ENCODE assay signal across 1 cellular context in the genomic region with DNA sequence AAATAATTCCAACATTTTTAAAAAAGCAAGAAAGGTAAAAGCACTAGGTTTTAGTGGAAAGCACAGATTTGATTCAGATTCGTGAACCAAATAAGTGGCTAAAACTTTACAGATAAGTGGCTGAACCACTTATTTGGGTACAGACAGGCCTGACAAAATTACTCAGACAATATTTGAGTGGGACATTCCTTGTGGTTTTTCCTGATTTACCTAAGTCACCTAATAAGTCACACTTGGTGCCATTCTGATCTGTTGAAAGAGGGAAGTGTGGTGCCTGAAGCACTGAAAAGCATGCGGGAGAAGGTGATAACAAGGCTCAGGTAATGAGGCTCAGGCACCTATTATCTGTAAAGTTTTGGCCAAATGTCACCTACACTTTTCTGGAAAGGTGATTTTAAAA.
TF ChIP-seq lines count a peak whose summit lies in the region.

No MANE protein-coding gene starts in this region.

TF ChIP-seq in K562, 482 proteins besides CTCF, POLR2A, EP300 and RAD21 (continued from another document):
- TF ChIP-seq SP2 (IDR thresholded peaks at IDR 0.05; ENCODE audit: extremely low read depth, low read depth, low read length, poor library complexity, severe bottlenecking), result no peak
- TF ChIP-seq ZNF707 (CRISPR knock-in tag; conservative IDR thresholded peaks at IDR 0.05), result no peak
- peak; percentile 61; the same call in 1 of the 2 replicates for TF ChIP-seq JUND (IDR thresholded peaks at IDR 0.05; ENCODE audit: borderline replicate concordance, low read depth, low read length)
- TF ChIP-seq JUND (tag; IDR thresholded peaks at IDR 0.05; ENCODE audit: borderline replicate concordance, low read depth, low read length), result peak; percentile 55; the same call in 1 of the 3 replicates
- no peak for TF ChIP-seq SMAD3 (CRISPR knock-in tag; conservative IDR thresholded peaks at IDR 0.05)
- no peak for TF ChIP-seq KDM4B (IDR thresholded peaks at IDR 0.05; ENCODE audit: borderline replicate concordance in 2 of 2, low read depth in 1 of 2)
- no peak for TF ChIP-seq PHF20 (IDR thresholded peaks at IDR 0.05; ENCODE audit: partially characterized antibody)
- peak; percentile 69; the same call in 1 of the 2 replicates for TF ChIP-seq SPI1 (IDR thresholded peaks at IDR 0.05; ENCODE audit: borderline replicate concordance, low read depth, low read length)
- TF ChIP-seq, protein P1, sequence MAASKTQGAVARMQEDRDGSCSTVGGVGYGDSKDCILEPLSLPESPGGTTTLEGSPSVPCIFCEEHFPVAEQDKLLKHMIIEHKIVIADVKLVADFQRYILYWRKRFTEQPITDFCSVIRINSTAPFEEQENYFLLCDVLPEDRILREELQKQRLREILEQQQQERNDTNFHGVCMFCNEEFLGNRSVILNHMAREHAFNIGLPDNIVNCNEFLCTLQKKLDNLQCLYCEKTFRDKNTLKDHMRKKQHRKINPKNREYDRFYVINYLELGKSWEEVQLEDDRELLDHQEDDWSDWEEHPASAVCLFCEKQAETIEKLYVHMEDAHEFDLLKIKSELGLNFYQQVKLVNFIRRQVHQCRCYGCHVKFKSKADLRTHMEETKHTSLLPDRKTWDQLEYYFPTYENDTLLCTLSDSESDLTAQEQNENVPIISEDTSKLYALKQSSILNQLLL (CRISPR knock-in tag; IDR thresholded peaks at IDR 0.05; ENCODE audit: borderline replicate concordance), result no peak
- TF ChIP-seq TEAD4 (IDR thresholded peaks at IDR 0.05; ENCODE audit: low read length), result peak; percentile 36; the same call in 1 of the 2 replicates
- TF ChIP-seq TEAD4 (CRISPR knock-in tag; IDR thresholded peaks at IDR 0.05; ENCODE audit: borderline replicate concordance), result no peak
- TF ChIP-seq CTBP1 (IDR thresholded peaks at IDR 0.05; ENCODE audit: borderline replicate concordance), result peak; percentile 80
- TF ChIP-seq SMARCA4 (IDR thresholded peaks at IDR 0.05), result peak; percentile 44; the same call in 1 of the 2 replicates
- TF ChIP-seq, protein P2, sequence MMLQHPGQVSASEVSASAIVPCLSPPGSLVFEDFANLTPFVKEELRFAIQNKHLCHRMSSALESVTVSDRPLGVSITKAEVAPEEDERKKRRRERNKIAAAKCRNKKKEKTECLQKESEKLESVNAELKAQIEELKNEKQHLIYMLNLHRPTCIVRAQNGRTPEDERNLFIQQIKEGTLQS (IDR thresholded peaks at IDR 0.05), result peak; percentile 69; the same call in 1 of the 2 replicates
- TF ChIP-seq, protein P2 (CRISPR knock-in tag; conservative IDR thresholded peaks at IDR 0.05), result no peak
- peak; percentile 17; the same call in 1 of the 2 replicates for TF ChIP-seq L3MBTL2 (IDR thresholded peaks at IDR 0.05)
- peak; percentile 81; the same call in 1 of the 2 replicates for TF ChIP-seq SMARCE1 (IDR thresholded peaks at IDR 0.05)
- TF ChIP-seq, protein P3, sequence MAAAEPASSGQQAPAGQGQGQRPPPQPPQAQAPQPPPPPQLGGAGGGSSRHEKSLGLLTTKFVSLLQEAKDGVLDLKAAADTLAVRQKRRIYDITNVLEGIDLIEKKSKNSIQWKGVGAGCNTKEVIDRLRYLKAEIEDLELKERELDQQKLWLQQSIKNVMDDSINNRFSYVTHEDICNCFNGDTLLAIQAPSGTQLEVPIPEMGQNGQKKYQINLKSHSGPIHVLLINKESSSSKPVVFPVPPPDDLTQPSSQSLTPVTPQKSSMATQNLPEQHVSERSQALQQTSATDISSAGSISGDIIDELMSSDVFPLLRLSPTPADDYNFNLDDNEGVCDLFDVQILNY (CRISPR knock-in tag; IDR thresholded peaks at IDR 0.05), result no peak
- TF ChIP-seq IFI16 (CRISPR knock-in tag; IDR thresholded peaks at IDR 0.05), result no peak
- peak; percentile 32; the same call in 1 of the 2 replicates for TF ChIP-seq TCF3 (CRISPR knock-in tag; IDR thresholded peaks at IDR 0.05)
- TF ChIP-seq ZNF584 (CRISPR knock-in tag; IDR thresholded peaks at IDR 0.05; ENCODE audit: low read depth), result no peak
- no peak for TF ChIP-seq RBM25 (IDR thresholded peaks at IDR 0.05; ENCODE audit: low read depth, low read length, severe bottlenecking)
- TF ChIP-seq, protein P4, sequence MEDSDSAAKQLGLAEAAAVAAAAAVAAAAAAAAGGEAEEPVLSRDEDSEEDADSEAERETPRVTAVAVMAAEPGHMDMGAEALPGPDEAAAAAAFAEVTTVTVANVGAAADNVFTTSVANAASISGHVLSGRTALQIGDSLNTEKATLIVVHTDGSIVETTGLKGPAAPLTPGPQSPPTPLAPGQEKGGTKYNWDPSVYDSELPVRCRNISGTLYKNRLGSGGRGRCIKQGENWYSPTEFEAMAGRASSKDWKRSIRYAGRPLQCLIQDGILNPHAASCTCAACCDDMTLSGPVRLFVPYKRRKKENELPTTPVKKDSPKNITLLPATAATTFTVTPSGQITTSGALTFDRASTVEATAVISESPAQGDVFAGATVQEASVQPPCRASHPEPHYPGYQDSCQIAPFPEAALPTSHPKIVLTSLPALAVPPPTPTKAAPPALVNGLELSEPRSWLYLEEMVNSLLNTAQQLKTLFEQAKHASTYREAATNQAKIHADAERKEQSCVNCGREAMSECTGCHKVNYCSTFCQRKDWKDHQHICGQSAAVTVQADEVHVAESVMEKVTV (CRISPR knock-in tag; IDR thresholded peaks at IDR 0.05), result no peak
- no peak for TF ChIP-seq EGR1 (conservative IDR thresholded peaks at IDR 0.05)
- TF ChIP-seq ZEB2 (IDR thresholded peaks at IDR 0.05), result peak; percentile 93
- TF ChIP-seq ZBED1 (IDR thresholded peaks at IDR 0.05), result no peak
- peak; percentile 60 for TF ChIP-seq ARID1B (IDR thresholded peaks at IDR 0.05)
- peak; percentile 78 for TF ChIP-seq FOSL1 (tag; conservative IDR thresholded peaks at IDR 0.05)
- TF ChIP-seq, protein P5, sequence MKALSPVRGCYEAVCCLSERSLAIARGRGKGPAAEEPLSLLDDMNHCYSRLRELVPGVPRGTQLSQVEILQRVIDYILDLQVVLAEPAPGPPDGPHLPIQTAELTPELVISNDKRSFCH (CRISPR knock-in tag; IDR thresholded peaks at IDR 0.05), result no peak
- TF ChIP-seq, protein P5 (tag; IDR thresholded peaks at IDR 0.05), result no peak
- peak; percentile 26; the same call in 1 of the 2 replicates for TF ChIP-seq CBFA2T3 (IDR thresholded peaks at IDR 0.05)
- TF ChIP-seq CXXC5 (CRISPR knock-in tag; IDR thresholded peaks at IDR 0.05), result no peak
- peak; percentile 30; the same call in 1 of the 2 replicates for TF ChIP-seq ESRRA (IDR thresholded peaks at IDR 0.05; ENCODE audit: borderline replicate concordance, low read depth)
- no peak for TF ChIP-seq CBX5 (IDR thresholded peaks at IDR 0.05; ENCODE audit: borderline replicate concordance, low read depth)
- TF ChIP-seq, protein P6, sequence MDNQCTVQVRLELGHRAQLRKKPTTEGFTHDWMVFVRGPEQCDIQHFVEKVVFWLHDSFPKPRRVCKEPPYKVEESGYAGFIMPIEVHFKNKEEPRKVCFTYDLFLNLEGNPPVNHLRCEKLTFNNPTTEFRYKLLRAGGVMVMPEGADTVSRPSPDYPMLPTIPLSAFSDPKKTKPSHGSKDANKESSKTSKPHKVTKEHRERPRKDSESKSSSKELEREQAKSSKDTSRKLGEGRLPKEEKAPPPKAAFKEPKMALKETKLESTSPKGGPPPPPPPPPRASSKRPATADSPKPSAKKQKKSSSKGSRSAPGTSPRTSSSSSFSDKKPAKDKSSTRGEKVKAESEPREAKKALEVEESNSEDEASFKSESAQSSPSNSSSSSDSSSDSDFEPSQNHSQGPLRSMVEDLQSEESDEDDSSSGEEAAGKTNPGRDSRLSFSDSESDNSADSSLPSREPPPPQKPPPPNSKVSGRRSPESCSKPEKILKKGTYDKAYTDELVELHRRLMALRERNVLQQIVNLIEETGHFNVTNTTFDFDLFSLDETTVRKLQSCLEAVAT (IDR thresholded peaks at IDR 0.05), result peak in 1 of 2 experiments; percentile 39; a peak in 1 of 4 replicates
- no peak for TF ChIP-seq SREBF1 (IDR thresholded peaks at IDR 0.05; ENCODE audit: borderline replicate concordance, low read depth, low read length)
- TF ChIP-seq SOX6 (IDR thresholded peaks at IDR 0.05), result peak; percentile 75
- no peak for TF ChIP-seq MXI1 (IDR thresholded peaks at IDR 0.05; ENCODE audit: low read depth, low read length)
- 0 out of 2 replicates have a peak, but pooled peaks have one; percentile 13 for TF ChIP-seq NFE2 (IDR thresholded peaks at IDR 0.05; ENCODE audit: low read depth)
- TF ChIP-seq RNF2 (IDR thresholded peaks at IDR 0.05), result no peak
- no peak for TF ChIP-seq ZNF23 (CRISPR knock-in tag; IDR thresholded peaks at IDR 0.05)
- TF ChIP-seq, protein P7, sequence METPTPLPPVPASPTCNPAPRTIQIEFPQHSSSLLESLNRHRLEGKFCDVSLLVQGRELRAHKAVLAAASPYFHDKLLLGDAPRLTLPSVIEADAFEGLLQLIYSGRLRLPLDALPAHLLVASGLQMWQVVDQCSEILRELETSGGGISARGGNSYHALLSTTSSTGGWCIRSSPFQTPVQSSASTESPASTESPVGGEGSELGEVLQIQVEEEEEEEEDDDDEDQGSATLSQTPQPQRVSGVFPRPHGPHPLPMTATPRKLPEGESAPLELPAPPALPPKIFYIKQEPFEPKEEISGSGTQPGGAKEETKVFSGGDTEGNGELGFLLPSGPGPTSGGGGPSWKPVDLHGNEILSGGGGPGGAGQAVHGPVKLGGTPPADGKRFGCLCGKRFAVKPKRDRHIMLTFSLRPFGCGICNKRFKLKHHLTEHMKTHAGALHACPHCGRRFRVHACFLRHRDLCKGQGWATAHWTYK (CRISPR knock-in tag; IDR thresholded peaks at IDR 0.05), result peak; percentile 34; the same call in 1 of the 2 replicates
- TF ChIP-seq, protein P8, sequence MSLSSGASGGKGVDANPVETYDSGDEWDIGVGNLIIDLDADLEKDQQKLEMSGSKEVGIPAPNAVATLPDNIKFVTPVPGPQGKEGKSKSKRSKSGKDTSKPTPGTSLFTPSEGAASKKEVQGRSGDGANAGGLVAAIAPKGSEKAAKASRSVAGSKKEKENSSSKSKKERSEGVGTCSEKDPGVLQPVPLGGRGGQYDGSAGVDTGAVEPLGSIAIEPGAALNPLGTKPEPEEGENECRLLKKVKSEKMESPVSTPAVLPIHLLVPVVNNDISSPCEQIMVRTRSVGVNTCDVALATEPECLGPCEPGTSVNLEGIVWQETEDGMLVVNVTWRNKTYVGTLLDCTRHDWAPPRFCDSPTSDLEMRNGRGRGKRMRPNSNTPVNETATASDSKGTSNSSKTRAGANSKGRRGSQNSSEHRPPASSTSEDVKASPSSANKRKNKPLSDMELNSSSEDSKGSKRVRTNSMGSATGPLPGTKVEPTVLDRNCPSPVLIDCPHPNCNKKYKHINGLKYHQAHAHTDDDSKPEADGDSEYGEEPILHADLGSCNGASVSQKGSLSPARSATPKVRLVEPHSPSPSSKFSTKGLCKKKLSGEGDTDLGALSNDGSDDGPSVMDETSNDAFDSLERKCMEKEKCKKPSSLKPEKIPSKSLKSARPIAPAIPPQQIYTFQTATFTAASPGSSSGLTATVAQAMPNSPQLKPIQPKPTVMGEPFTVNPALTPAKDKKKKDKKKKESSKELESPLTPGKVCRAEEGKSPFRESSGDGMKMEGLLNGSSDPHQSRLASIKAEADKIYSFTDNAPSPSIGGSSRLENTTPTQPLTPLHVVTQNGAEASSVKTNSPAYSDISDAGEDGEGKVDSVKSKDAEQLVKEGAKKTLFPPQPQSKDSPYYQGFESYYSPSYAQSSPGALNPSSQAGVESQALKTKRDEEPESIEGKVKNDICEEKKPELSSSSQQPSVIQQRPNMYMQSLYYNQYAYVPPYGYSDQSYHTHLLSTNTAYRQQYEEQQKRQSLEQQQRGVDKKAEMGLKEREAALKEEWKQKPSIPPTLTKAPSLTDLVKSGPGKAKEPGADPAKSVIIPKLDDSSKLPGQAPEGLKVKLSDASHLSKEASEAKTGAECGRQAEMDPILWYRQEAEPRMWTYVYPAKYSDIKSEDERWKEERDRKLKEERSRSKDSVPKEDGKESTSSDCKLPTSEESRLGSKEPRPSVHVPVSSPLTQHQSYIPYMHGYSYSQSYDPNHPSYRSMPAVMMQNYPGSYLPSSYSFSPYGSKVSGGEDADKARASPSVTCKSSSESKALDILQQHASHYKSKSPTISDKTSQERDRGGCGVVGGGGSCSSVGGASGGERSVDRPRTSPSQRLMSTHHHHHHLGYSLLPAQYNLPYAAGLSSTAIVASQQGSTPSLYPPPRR (CRISPR knock-in tag; IDR thresholded peaks at IDR 0.05; ENCODE audit: borderline replicate concordance), result no peak
